In genomic region chr3:160178661-160179060, GRCh38 we compare ENCODE assay signal across 3 cellular contexts. TPM values are rescaled to one million over a fixed set of nuclear protein-coding genes. Genes with fewer than 3 reads are reported as not detected.
"Had no signal": no experiment of that assay in that cellular context is flagged by ENCODE, and none has a peak within 500 bp of the region (broad histone marks: within the 10 kb centered on the region; RNA-seq: fewer than 3 reads in every experiment).

No MANE protein-coding gene starts in this region.

RNA-seq across cellular contexts. Expression of gene C3orf80, which starts 46.6 kb away (rescaled TPM):
- total RNA-seq: HT-29, IMR-90 had no signal
- polyA plus RNA-seq: IgD-negative memory B cell, IMR-90 had no signal
